In genomic region chr3:134485620-134486576, GRCh38 we compare ENCODE assay signal across 1 cellular context.
TF ChIP-seq lines count a peak whose summit lies in the region.

Gene ANAPC13 (minus strand): TSS chr3:134485985. CDS start chr3:134482904, 3,081 bp downstream.
Gene CEP63 (plus strand): TSS chr3:134486057. CDS start chr3:134495321, 9,264 bp downstream.

TF ChIP-seq in K562, 482 proteins besides CTCF, POLR2A, EP300 and RAD21 (continued from another document):
- TF ChIP-seq SAFB2 (IDR thresholded peaks at IDR 0.05; ENCODE audit: borderline replicate concordance, low read depth, low read length, severe bottlenecking) (no peak), NFE2L1 (tag; IDR thresholded peaks at IDR 0.05; ENCODE audit: borderline replicate concordance, low read depth) (no peak), E2F4 (CRISPR knock-in tag; IDR thresholded peaks at IDR 0.05; ENCODE audit: low read depth) (no peak; the same call in 1 of the 2 replicates), CEBPB (tag; IDR thresholded peaks at IDR 0.05) (peak; percentile 93), ELF4 (CRISPR knock-in tag; IDR thresholded peaks at IDR 0.05) (peak; percentile 41; the same call in 1 of the 2 replicates), HCFC1 (IDR thresholded peaks at IDR 0.05; ENCODE audit: low read depth, low read length) (peak; percentile 16; the same call in 1 of the 2 replicates), HES1 (IDR thresholded peaks at IDR 0.05; ENCODE audit: low read depth) (peak; percentile 70; the same call in 1 of the 2 replicates), RBM15 (IDR thresholded peaks at IDR 0.05; ENCODE audit: insufficient read depth, low read length) (no peak), ZBTB9 (CRISPR knock-in tag; IDR thresholded peaks at IDR 0.05) (no peak; the same call in 1 of the 2 replicates), STAG1 (CRISPR knock-in tag; IDR thresholded peaks at IDR 0.05; ENCODE audit: borderline replicate concordance) (no peak), MYNN (IDR thresholded peaks at IDR 0.05) (no peak), MYNN (CRISPR knock-in tag; IDR thresholded peaks at IDR 0.05) (no peak), PREB (CRISPR knock-in tag; IDR thresholded peaks at IDR 0.05) (no peak), XRCC5 (IDR thresholded peaks at IDR 0.05; ENCODE audit: low read depth, low read length) (no peak), ZNF263 (CRISPR knock-in tag; IDR thresholded peaks at IDR 0.05; ENCODE audit: borderline replicate concordance) (no peak), ZNF780A (CRISPR knock-in tag; IDR thresholded peaks at IDR 0.05) (no peak), USF2 (CRISPR knock-in tag; IDR thresholded peaks at IDR 0.05) (peak; percentile 88), POLR2B (IDR thresholded peaks at IDR 0.05; ENCODE audit: low read depth, partially characterized antibody) (peak; percentile 78), ZNF224 (CRISPR knock-in tag; IDR thresholded peaks at IDR 0.05) (no peak), MEF2D (tag; conservative IDR thresholded peaks at IDR 0.05; ENCODE audit: low read depth) (no peak), ZSCAN32 (CRISPR knock-in tag; IDR thresholded peaks at IDR 0.05) (no peak), SRSF7 (optimal IDR thresholded peaks at IDR 0.05; ENCODE audit: low read depth, low read length) (no peak), SFPQ (IDR thresholded peaks at IDR 0.05; ENCODE audit: low read depth, low read length) (no peak), MITF (IDR thresholded peaks at IDR 0.05) (no peak; the same call in 1 of the 2 replicates), CREB1 (IDR thresholded peaks at IDR 0.05) (no peak), CREB1 (CRISPR knock-in tag; IDR thresholded peaks at IDR 0.05) (peak; percentile 59; the same call in 1 of the 2 replicates), ZBTB8A (IDR thresholded peaks at IDR 0.05; ENCODE audit: partially characterized antibody) (no peak), SOX6 (IDR thresholded peaks at IDR 0.05) (peak; percentile 98), NCOA6 (IDR thresholded peaks at IDR 0.05) (peak; percentile 46; the same call in 1 of the 2 replicates), CC2D1A (IDR thresholded peaks at IDR 0.05) (no peak), RCOR1 (IDR thresholded peaks at IDR 0.05; ENCODE audit: borderline replicate concordance in 1 of 2, low read depth in 2 of 2, low read length in 2 of 2) (no peak), MTA3 (IDR thresholded peaks at IDR 0.05; ENCODE audit: borderline replicate concordance) (peak; percentile 71; the same call in 1 of the 2 replicates), ZBTB40 (IDR thresholded peaks at IDR 0.05) (peak; percentile 56; the same call in 1 of the 2 replicates), ZBTB40 (CRISPR knock-in tag; IDR thresholded peaks at IDR 0.05) (no peak; the same call in 1 of the 2 replicates), MXD1 (CRISPR knock-in tag; IDR thresholded peaks at IDR 0.05; ENCODE audit: borderline replicate concordance, poor library complexity, severe bottlenecking) (no peak), BRCA1 (IDR thresholded peaks at IDR 0.05) (no peak), BRCA1 (CRISPR knock-in tag; IDR thresholded peaks at IDR 0.05) (no peak), MCM2 (IDR thresholded peaks at IDR 0.05; ENCODE audit: low read depth) (no peak), CHD4 (IDR thresholded peaks at IDR 0.05; ENCODE audit: insufficient read depth, insufficient replicate concordance, low read depth, low read length, poor library complexity, severe bottlenecking) (no peak), GTF3C2 (IDR thresholded peaks at IDR 0.05; ENCODE audit: borderline replicate concordance, extremely low read depth, insufficient read length) (no peak), ZNF134 (CRISPR knock-in tag; conservative IDR thresholded peaks at IDR 0.05) (no peak)
